Comparison of ENCODE assay signal across 8 cellular contexts in the genomic region with DNA sequence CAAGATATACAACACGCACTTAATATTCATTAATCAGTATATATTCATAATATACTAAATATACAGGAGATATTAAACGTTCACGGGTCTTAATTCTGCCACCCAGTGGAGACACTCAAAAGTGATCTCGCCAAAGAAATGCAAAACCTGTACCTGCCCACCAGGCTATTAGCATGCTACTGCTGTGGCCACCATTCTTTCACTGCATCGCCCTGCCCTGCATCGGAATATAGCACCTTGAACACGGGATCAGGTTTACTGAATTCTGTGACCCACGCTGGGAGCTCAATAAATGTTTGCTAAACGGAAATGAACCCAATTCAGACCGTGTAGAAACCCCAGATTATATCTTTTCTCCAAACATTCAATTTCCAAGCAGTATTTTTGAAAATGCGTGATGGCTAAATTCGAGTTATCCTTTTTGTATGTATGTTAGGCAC. TPM values are rescaled to one million over a fixed set of nuclear protein-coding genes. Genes with fewer than 3 reads are reported as not detected.
DNase-seq lines count a peak whose midpoint lies in the region; ATAC-seq and TF ChIP-seq lines count a peak whose summit lies in the region.

No MANE protein-coding gene starts in this region.

- H3K27ac Mint-ChIP-seq in CD14-positive monocyte: peak overlapping the region; percentile 100

- H3K27ac ChIP-seq in mucosa of rectum (ENCODE audit: low read depth in 2 of 2, low read length in 2 of 2) (peak overlapping the region; percentile 98 to 100), tibial nerve (peak overlapping the region; percentile 89 to 97 (median 96))

- ATAC-seq in GM19043 (IDR thresholded peaks at IDR 0.05; ENCODE audit: low read depth, unreplicated experiment): peak; percentile 34
- peak; percentile 48 for ATAC-seq in HG03280 (IDR thresholded peaks at IDR 0.05; ENCODE audit: unreplicated experiment)

- WGBS in tibial nerve, 2 donors: 2% methylated on average over 12 of the region's 12 CpGs

- DNase-seq in CD14-positive monocyte (ENCODE audit: low spot score) (peak; percentile 47), NCI-H82 (lab: John Stamatoyannopoulos, UW) (peak; percentile 72), epithelial cell of proximal tubule (ENCODE audit: low read depth) (no peak), tibial nerve (ENCODE audit: low spot score in 2 of 2) (peak in 1 of 2 donors; percentile 39)
- peak; percentile 66 for DNase-seq in activated CD8-positive, alpha-beta memory T cell treated with anti-CD3 and anti-CD28 coated beads, Interleukin-2, amount 50 U/mL, for 48 hours

- TF ChIP-seq EP300 in tibial nerve (IDR thresholded peaks at IDR 0.05): no peak

- intact Hi-C loops in CD14-positive monocyte (cut with micrococcal nuclease): no loop called here

- H3K36me3 Mint-ChIP-seq in CD14-positive monocyte: peaks cover 0 to 3% of the 10 kb centered on the region in 2 donors

- peak overlapping the region; percentile 99 to 100 for H3K9ac ChIP-seq in mucosa of rectum (ENCODE audit: low read depth in 1 of 2, low read length in 2 of 2)

- H3K4me1 Mint-ChIP-seq in CD14-positive monocyte: peaks cover 32% of the 10 kb centered on the region

- H3K9me3 Mint-ChIP-seq in CD14-positive monocyte: no peaks in the 10 kb centered on the region

- H3K4me3 ChIP-seq in epithelial cell of proximal tubule (ENCODE audit: low read depth, low read length): peak overlapping the region; percentile 65
- peak overlapping the region; percentile 89 to 100 for H3K4me3 ChIP-seq in mucosa of rectum (ENCODE audit: low read length in 2 of 2)
- H3K4me3 ChIP-seq in tibial nerve: peak overlapping the region; percentile 67 to 88 (median 78)

- H3K4me1 ChIP-seq in mucosa of rectum (ENCODE audit: control insufficient read depth in 2 of 2, insufficient read depth in 2 of 2, low read length in 2 of 2): peaks cover 3 to 18% of the 10 kb centered on the region in 2 donors
- peaks cover 0 to 33% (median 14%) of the 10 kb centered on the region in 4 donors for H3K4me1 ChIP-seq in tibial nerve

- peaks cover 0 to 9% (median 6%) of the 10 kb centered on the region in 3 donors for H3K27me3 Mint-ChIP-seq in CD14-positive monocyte (ENCODE audit: low read depth in 3 of 3)

- H3K4me3 Mint-ChIP-seq in CD14-positive monocyte: peak overlapping the region; percentile 92 to 99

- H3K27me3 ChIP-seq in mucosa of rectum (ENCODE audit: control insufficient read depth in 2 of 2, insufficient read depth in 2 of 2, low read length in 2 of 2) (no peaks in the 10 kb centered on the region), tibial nerve (no peaks in the 10 kb centered on the region)

- TF ChIP-seq POLR2A in tibial nerve (IDR thresholded peaks at IDR 0.05): no peak

- no peaks in the 10 kb centered on the region for H3K36me3 ChIP-seq in mucosa of rectum (ENCODE audit: control insufficient read depth in 2 of 2, insufficient read depth in 2 of 2, low read length in 2 of 2)
- no peaks in the 10 kb centered on the region for H3K36me3 ChIP-seq in tibial nerve

- peak; percentile 68 for TF ChIP-seq CTCF in CD14-positive monocyte (IDR thresholded peaks at IDR 0.05)
- peak; percentile 66 for TF ChIP-seq CTCF in epithelial cell of proximal tubule (conservative IDR thresholded peaks at IDR 0.05; ENCODE audit: low read depth, low read length)
- TF ChIP-seq CTCF in tibial nerve (IDR thresholded peaks at IDR 0.05): peak; percentile 45 to 69 (median 47)

- H3K9me3 ChIP-seq in mucosa of rectum (ENCODE audit: control insufficient read depth in 2 of 2, low read length in 2 of 2) (no peaks in the 10 kb centered on the region), tibial nerve (no peaks in the 10 kb centered on the region)

RNA-seq across cellular contexts. Expression of a gene that starts 0.8 kb away (rescaled TPM):
- 1 to 10 TPM; 5.4 to 7.8 TPM for polyA plus RNA-seq in CD14-positive monocyte
- 27.6 and 31.3 TPM in 2 replicates for total RNA-seq in epithelial cell of proximal tubule
- 10 to 100 TPM; 28.8 to 45.4 (median 37.7) TPM for total RNA-seq in tibial nerve

RNA-seq across cellular contexts. Expression of a gene that starts 7.2 kb away (rescaled TPM):
- 1 to 10 TPM; 2.7 to 5.5 TPM for polyA plus RNA-seq in CD14-positive monocyte
- total RNA-seq in epithelial cell of proximal tubule: 5.9 and 8.0 TPM in 2 replicates
- total RNA-seq in tibial nerve: 100 to 1,000 TPM in 1 of 4 donors, 10 to 100 TPM in 3; 66.9 to 100 (median 90.5) TPM
